In genomic region chr13:76884571-76885202, GRCh38 we compare ENCODE assay signal across 7 cellular contexts. TPM values are rescaled to one million over a fixed set of nuclear protein-coding genes. Genes with fewer than 3 reads are reported as not detected.
DNase-seq lines count a peak whose midpoint lies in the region; ATAC-seq and TF ChIP-seq lines count a peak whose summit lies in the region.

No MANE protein-coding gene starts in this region.

- H3K4me1 ChIP-seq in right atrium auricular region: peaks cover 0 to 23% of the 10 kb centered on the region in 2 donors
- H3K4me1 ChIP-seq in spleen: peaks cover 8 to 77% (median 52%) of the 10 kb centered on the region in 6 donors

- TF ChIP-seq CTCF in HFFc6 (IDR thresholded peaks at IDR 0.05): no peak
- no peak for TF ChIP-seq CTCF in right atrium auricular region (IDR thresholded peaks at IDR 0.05)
- no peak for TF ChIP-seq CTCF in spleen (IDR thresholded peaks at IDR 0.05 in 8 of 11, conservative IDR thresholded peaks at IDR 0.05 in 3 of 11)

- H3K4me1 Mint-ChIP-seq in HFFc6 (ENCODE audit: low read depth): peaks cover 37% of the 10 kb centered on the region
- peaks cover 34% of the 10 kb centered on the region for H3K4me1 Mint-ChIP-seq in activated CD4-positive, alpha-beta memory T cell treated with anti-CD3 and anti-CD28 coated beads for 36 hours (ENCODE audit: low read depth)

- intact Hi-C loops in activated CD4-positive, alpha-beta memory T cell treated with anti-CD3 and anti-CD28 coated beads for 36 hours (cut with micrococcal nuclease): loop anchor here (1.0 to 5.0 kb wide), 4 partner anchors 56 to 1007 kb away; partner anchors contain the start of gene SLAIN1
- intact Hi-C loops in spleen (cut with DNase I; ENCODE audit: low total_unique reads): no loop called here

- TF ChIP-seq POLR2A in spleen (IDR thresholded peaks at IDR 0.05): no peak

- CTCF ChIA-PET in activated CD4-positive, alpha-beta memory T cell treated with anti-CD3 and anti-CD28 coated beads for 36 hours (lab: Charles Lee): interaction anchor here (1.0 to 3.4 kb wide), 13 partner anchors 10 to 1226 kb away, joined by 3 to 24 read pairs (median 4); no protein-coding TSS in a partner anchor

- no peaks in the 10 kb centered on the region for H3K9me3 ChIP-seq in right atrium auricular region
- H3K9me3 ChIP-seq in spleen: no peaks in the 10 kb centered on the region

- no peaks in the 10 kb centered on the region for H3K36me3 Mint-ChIP-seq in HFFc6 (ENCODE audit: low read depth)
- no peaks in the 10 kb centered on the region for H3K36me3 Mint-ChIP-seq in activated CD4-positive, alpha-beta memory T cell treated with anti-CD3 and anti-CD28 coated beads for 36 hours

- POLR2A ChIA-PET in activated CD4-positive, alpha-beta memory T cell treated with anti-CD3 and anti-CD28 coated beads for 36 hours (lab: Charles Lee): interaction anchor here (1.5 kb wide), 1 partner anchor 142 kb away, joined by 5 read pairs; the partner anchor contains the start of gene FBXL3

- no peaks in the 10 kb centered on the region for H3K36me3 ChIP-seq in right atrium auricular region
- no peaks in the 10 kb centered on the region for H3K36me3 ChIP-seq in spleen

- H3K4me3 ChIP-seq in right atrium auricular region: peak overlapping the region; percentile 82 to 83
- H3K4me3 ChIP-seq in spleen: peak overlapping the region; percentile 62 to 94 (median 76)

- DNase-seq in HFFc6: no peak
- no peak for DNase-seq in activated CD4-positive, alpha-beta memory T cell treated with anti-CD3 and anti-CD28 coated beads for 36 hours
- no peak for DNase-seq in right atrium auricular region (ENCODE audit: low spot score)
- DNase-seq in spleen: no peak
- no peak for DNase-seq in NCI-H2029 treated with DMSO at 0.1 percent for 48 hours (lab: John Stamatoyannopoulos, UW)

- ATAC-seq in HG03521 (IDR thresholded peaks at IDR 0.05; ENCODE audit: unreplicated experiment) (no peak), HG02973 (IDR thresholded peaks at IDR 0.05; ENCODE audit: unreplicated experiment) (no peak)

- H3K4me3 Mint-ChIP-seq in HFFc6: peak overlapping the region; percentile 85
- H3K4me3 Mint-ChIP-seq in activated CD4-positive, alpha-beta memory T cell treated with anti-CD3 and anti-CD28 coated beads for 36 hours: peak overlapping the region; percentile 84

- WGBS in spleen, 5 donors: 11 to 21% (median 16%) methylated on average over 10 to 12 of the region's 12 CpGs

- H3K27ac ChIP-seq in right atrium auricular region (peak overlapping the region; percentile 89 to 92), spleen (peak overlapping the region; percentile 74 to 95 (median 93))

- peaks cover 7% of the 10 kb centered on the region for H3K27me3 Mint-ChIP-seq in HFFc6 (ENCODE audit: insufficient read depth)
- peaks cover 11% of the 10 kb centered on the region for H3K27me3 Mint-ChIP-seq in activated CD4-positive, alpha-beta memory T cell treated with anti-CD3 and anti-CD28 coated beads for 36 hours

- H3K27me3 ChIP-seq in right atrium auricular region (no peaks in the 10 kb centered on the region), spleen (replicated peaks in 1 of 7) (peaks cover 0 to 28% (median 0%) of the 10 kb centered on the region in 7 donors)

- no peak overlapping the region; the same call in 1 of the 2 replicates for H3K27ac Mint-ChIP-seq in HFFc6
- H3K27ac Mint-ChIP-seq in activated CD4-positive, alpha-beta memory T cell treated with anti-CD3 and anti-CD28 coated beads for 36 hours: peak overlapping the region; percentile 57

- H3K9me3 Mint-ChIP-seq in HFFc6: no peaks in the 10 kb centered on the region
- no peaks in the 10 kb centered on the region for H3K9me3 Mint-ChIP-seq in activated CD4-positive, alpha-beta memory T cell treated with anti-CD3 and anti-CD28 coated beads for 36 hours

RNA-seq across cellular contexts. Expression of gene KCTD12, which starts 1.5 kb away (rescaled TPM):
- 1 to 10 TPM in 2 of 6 experiments, under 1 TPM in 4; 0.66 to 3.4 (median 0.90) TPM for total RNA-seq in HFFc6 (2021; fragmentation: NEBNext Ultra II Directional; extraction: Animal tissue kit (Norgen Biotek cat#: 25700))
- total RNA-seq in activated CD4-positive, alpha-beta memory T cell treated with anti-CD3 and anti-CD28 coated beads for 36 hours: 1 to 10 TPM; 6.1 to 6.7 TPM
- total RNA-seq in right atrium auricular region: 10 to 100 TPM; 48.9 to 57.4 TPM
- total RNA-seq in spleen: 100 to 1,000 TPM in 3 of 7 donors, 10 to 100 TPM in 4; 52.8 to 164 (median 89.1) TPM
- 10 to 100 TPM; 13.4 to 29.4 (median 22.0) TPM for polyA plus RNA-seq in spleen

Comparison
In these comparisons a context has a peak if more than half of its experiments do, and no peak if none do; other contexts are left out.
1. RNA of gene KCTD12, which starts 1.5 kb away (total RNA-seq): 52.8 to 164 TPM in spleen and 48.9 to 57.4 TPM in right atrium auricular region; 6.1 to 6.7 TPM in activated CD4-positive, alpha-beta memory T cell treated with anti-CD3 and anti-CD28 coated beads for 36 hours and 0.66 to 3.4 TPM in HFFc6; every median in the first group is over 4 times any median in the second.